25 cellular contexts compared by ENCODE assay signal in genomic region chr19:5603626-5604025, GRCh38.
"Had no signal": no experiment of that assay in that cellular context is flagged by ENCODE, and none has a peak within 500 bp of the region (broad histone marks: within the 10 kb centered on the region; RNA-seq: fewer than 3 reads in every experiment).

No MANE protein-coding gene starts in this region.

- H3K4me3 ChIP-seq: adrenal gland, MG63 had no signal

- H3K27me3 ChIP-seq: adrenal gland, MG63 had no signal

- H3K4me3 Mint-ChIP-seq: activated B cell treated with CpG ODN at 0.5 μM for 24 hours; activated CD4-positive, alpha-beta T cell treated with anti-CD3 and anti-CD28 coated beads, Interleukin-2, amount 10 ng/mL, durations not matched to agents 24 days and 14 days; activated naive CD8-positive, alpha-beta T cell treated with anti-CD3 and anti-CD28 coated beads, Interleukin-2, amount 10 ng/mL, durations not matched to agents 7 days and 5 days; activated T-helper 17 cell treated with anti-CD3 and anti-CD28 coated beads, Interleukin-2, amount 50 U/mL, for 72 hours; brain; T-helper 1 cell treated with Interleukin-12 subunit alpha and Interleukin-12 subunit beta and Interleukin-4 antibody, amounts not matched to agents 30 μg/mL and 1 μg/mL, for 36 hours had no signal

- ATAC-seq: activated T-helper 17 cell treated with anti-CD3 and anti-CD28 coated beads, Interleukin-2, amount 50 U/mL, for 72 hours; PC-3 had no signal

- H3K27ac Mint-ChIP-seq: activated B cell treated with CpG ODN at 0.5 μM for 24 hours; activated CD4-positive, alpha-beta T cell treated with anti-CD3 and anti-CD28 coated beads, Interleukin-2, amount 10 ng/mL, durations not matched to agents 24 days and 14 days; activated naive CD8-positive, alpha-beta T cell treated with anti-CD3 and anti-CD28 coated beads, Interleukin-2, amount 10 ng/mL, durations not matched to agents 7 days and 5 days; activated T-helper 17 cell treated with anti-CD3 and anti-CD28 coated beads, Interleukin-2, amount 50 U/mL, for 72 hours; brain; T-helper 1 cell treated with Interleukin-12 subunit alpha and Interleukin-12 subunit beta and Interleukin-4 antibody, amounts not matched to agents 30 μg/mL and 1 μg/mL, for 36 hours had no signal

- H3K27me3 Mint-ChIP-seq: activated B cell treated with CpG ODN at 0.5 μM for 24 hours; activated CD4-positive, alpha-beta T cell treated with anti-CD3 and anti-CD28 coated beads, Interleukin-2, amount 10 ng/mL, durations not matched to agents 24 days and 14 days; activated naive CD8-positive, alpha-beta T cell treated with anti-CD3 and anti-CD28 coated beads, Interleukin-2, amount 10 ng/mL, durations not matched to agents 7 days and 5 days; activated T-helper 17 cell treated with anti-CD3 and anti-CD28 coated beads, Interleukin-2, amount 50 U/mL, for 72 hours; brain had no signal

- H3K4me1 Mint-ChIP-seq: activated B cell treated with CpG ODN at 0.5 μM for 24 hours, brain had no signal

- FAIRE-seq: RCC 7860 had no signal

- H3K9me3 ChIP-seq: adrenal gland, MG63 had no signal

- H3K9me3 Mint-ChIP-seq: activated B cell treated with CpG ODN at 0.5 μM for 24 hours; activated CD4-positive, alpha-beta T cell treated with anti-CD3 and anti-CD28 coated beads, Interleukin-2, amount 10 ng/mL, durations not matched to agents 24 days and 14 days; activated naive CD8-positive, alpha-beta T cell treated with anti-CD3 and anti-CD28 coated beads, Interleukin-2, amount 10 ng/mL, durations not matched to agents 7 days and 5 days; activated T-helper 17 cell treated with anti-CD3 and anti-CD28 coated beads, Interleukin-2, amount 50 U/mL, for 72 hours; brain; T-helper 1 cell treated with Interleukin-12 subunit alpha and Interleukin-12 subunit beta and Interleukin-4 antibody, amounts not matched to agents 30 μg/mL and 1 μg/mL, for 36 hours had no signal

- DNase-seq: activated B cell treated with CpG ODN at 0.5 μM for 24 hours; activated CD4-positive, alpha-beta T cell treated with anti-CD3 and anti-CD28 coated beads for 1 hour; activated CD4-positive, alpha-beta T cell treated with anti-CD3 and anti-CD28 coated beads, Interleukin-2, amount 10 ng/mL, durations not matched to agents 24 days and 14 days; activated CD4-positive, alpha-beta T cell treated with anti-CD3 and anti-CD28 coated beads, Interleukin-2, amount 50 U/mL, for 48 hours; activated gamma-delta T cell; activated naive CD4-positive, alpha-beta T cell treated with anti-CD3 and anti-CD28 coated beads, Interleukin-2, amount 50 U/mL, for 16 hours; activated naive CD8-positive, alpha-beta T cell treated with anti-CD3 and anti-CD28 coated beads, Interleukin-2, amount 10 ng/mL, durations not matched to agents 7 days and 5 days; activated T-cell treated with anti-CD3 and anti-CD28 coated beads for 4 hours; activated T-cell treated with anti-CD3 and anti-CD28 coated beads, Interleukin-2, amount 50 U/mL, for 48 hours; MG63; MV-4-11; NCI-H1092 treated with DMSO at 0.1 percent for 48 hours; NCI-H1436; NCI-H187 treated with DMSO at 0.1 percent for 48 hours; NCI-H2081 treated with DMSO at 0.1 percent for 48 hours; NCI-H446; NCI-H524; PC-3; SHP77 treated with DMSO at 0.1 percent for 48 hours; T-helper 9 cell had no signal
